ENCODE assay signal across 8 cellular contexts in genomic region chr1:155610257-155610647, GRCh38. TPM values are rescaled to one million over a fixed set of nuclear protein-coding genes. Genes with fewer than 3 reads are reported as not detected.
DNase-seq lines count a peak whose midpoint lies in the region; ATAC-seq, FAIRE-seq and TF ChIP-seq lines count a peak whose summit lies in the region.
"Not testable (repeated sequence)": the region's sequence is repeated elsewhere in the genome, so short reads cannot be mapped to it uniquely, and the experiment has no call there.

No MANE protein-coding gene starts in this region.

- H3K4me3 ChIP-seq in HL-60 (replicated peaks; ENCODE audit: insufficient read depth, low read length), result peak overlapping the region; percentile 50
- peak overlapping the region; percentile 67 for H3K4me3 ChIP-seq in WI38 (ENCODE audit: low read depth, low read length)
- peak overlapping the region; percentile 73 for H3K4me3 ChIP-seq in bronchial epithelial cell (ENCODE audit: low read depth, low read length)
- peak overlapping the region; percentile 55 to 65 for H3K4me3 ChIP-seq in right atrium auricular region

- not testable (repeated sequence) for H3K4me1 Mint-ChIP-seq in nephron
- H3K4me1 Mint-ChIP-seq in stimulated activated naive CD8-positive, alpha-beta T cell treated with anti-CD3 and anti-CD28 coated beads, Interleukin-15, amount 100 ng/mL, for 72 hours, result peaks cover 16% of the 10 kb centered on the region

- not testable (repeated sequence) for H3K27me3 Mint-ChIP-seq in nephron (ENCODE audit: low read depth); stimulated activated naive CD8-positive, alpha-beta T cell treated with anti-CD3 and anti-CD28 coated beads, Interleukin-15, amount 100 ng/mL, for 72 hours

- ATAC-seq in GM21447 (IDR thresholded peaks at IDR 0.05; ENCODE audit: unreplicated experiment), result peak; percentile 32
- peak; percentile 45 for ATAC-seq in stimulated activated naive CD8-positive, alpha-beta T cell treated with anti-CD3 and anti-CD28 coated beads, Interleukin-15, amount 100 ng/mL, for 72 hours

- H3K9me3 Mint-ChIP-seq in nephron; stimulated activated naive CD8-positive, alpha-beta T cell treated with anti-CD3 and anti-CD28 coated beads, Interleukin-15, amount 100 ng/mL, for 72 hours: not testable (repeated sequence)

- H3K4me3 Mint-ChIP-seq in nephron, result peak overlapping the region; percentile 94 to 97 (median 94)
- peak overlapping the region; percentile 65 to 85 for H3K4me3 Mint-ChIP-seq in stimulated activated naive CD8-positive, alpha-beta T cell treated with anti-CD3 and anti-CD28 coated beads, Interleukin-15, amount 100 ng/mL, for 72 hours

- H3K27ac Mint-ChIP-seq in nephron, result not testable (repeated sequence)
- H3K27ac Mint-ChIP-seq in stimulated activated naive CD8-positive, alpha-beta T cell treated with anti-CD3 and anti-CD28 coated beads, Interleukin-15, amount 100 ng/mL, for 72 hours, result peak overlapping the region in 1 of 2 donors; percentile 72

- DNase-seq in HL-60 (ENCODE audit: low read depth in 1 of 2, low spot score in 1 of 2); bronchial epithelial cell (ENCODE audit: low read depth); right atrium auricular region (ENCODE audit: low spot score); stimulated activated naive CD8-positive, alpha-beta T cell treated with anti-CD3 and anti-CD28 coated beads, Interleukin-15, amount 100 ng/mL, for 72 hours: not testable (repeated sequence)

- not testable (repeated sequence) for H3K4me1 ChIP-seq in right atrium auricular region

- H3K27ac ChIP-seq in C4-2B (peak overlapping the region; percentile 79), HL-60 (replicated peaks) (peak overlapping the region; percentile 82), right atrium auricular region (peak overlapping the region in 1 of 2 donors; percentile 75)

- peaks cover 13% of the 10 kb centered on the region for H3K36me3 Mint-ChIP-seq in nephron (ENCODE audit: low read depth)

- not testable (repeated sequence) for H3K27me3 ChIP-seq in HL-60 (ENCODE audit: insufficient read depth, poor library complexity, severe bottlenecking); bronchial epithelial cell (ENCODE audit: control insufficient read depth, insufficient read depth, low read length); right atrium auricular region

- not testable (repeated sequence) for FAIRE-seq in bronchial epithelial cell (lab: Jason Lieb, UNC)

- not testable (repeated sequence) for H3K9me3 ChIP-seq in right atrium auricular region

- H3K36me3 ChIP-seq in bronchial epithelial cell (ENCODE audit: control insufficient read depth, insufficient read depth, low read length); right atrium auricular region: not testable (repeated sequence)

- not testable (repeated sequence) for TF ChIP-seq CTCF in C4-2B (conservative IDR thresholded peaks at IDR 0.05); HL-60 (IDR thresholded peaks at IDR 0.05; ENCODE audit: insufficient read depth, low read length); WI38 (IDR thresholded peaks at IDR 0.05; ENCODE audit: low read depth, low read length); bronchial epithelial cell (IDR thresholded peaks at IDR 0.05; ENCODE audit: insufficient read depth, low read length, severe bottlenecking); right atrium auricular region (IDR thresholded peaks at IDR 0.05); nephron (IDR thresholded peaks at IDR 0.05; ENCODE audit: unreplicated experiment in 3 of 3)

RNA-seq across cellular contexts. Expression of gene MSTO1, which starts 0.2 kb away (rescaled TPM):
- total RNA-seq in bronchial epithelial cell (39.3 and 69.0 TPM in 2 replicates), right atrium auricular region (1 to 10 TPM; 4.4 to 4.8 TPM)

RNA-seq across cellular contexts. Expression of gene ASH1L, which starts 47.6 kb away (rescaled TPM):
- total RNA-seq in bronchial epithelial cell, result 15.0 and 23.3 TPM in 2 replicates
- 10 to 100 TPM; 37.2 to 50.2 TPM for total RNA-seq in right atrium auricular region
